In genomic region chr7:29479606-29480200, GRCh38 we compare ENCODE assay signal across 12 cellular contexts.
DNase-seq lines count a peak whose midpoint lies in the region; ATAC-seq and TF ChIP-seq lines count a peak whose summit lies in the region.
"Had no signal": no experiment of that assay in that cellular context is flagged by ENCODE, and none has a peak within 500 bp of the region (broad histone marks: within the 10 kb centered on the region; RNA-seq: fewer than 3 reads in every experiment).

No MANE protein-coding gene starts in this region.

- ATAC-seq in HG02884 (IDR thresholded peaks at IDR 0.05; ENCODE audit: unreplicated experiment), result no peak

- H3K27me3 ChIP-seq in right atrium auricular region (no peaks in the 10 kb centered on the region), neuron (ENCODE audit: insufficient read depth, low read length) (no peaks in the 10 kb centered on the region), uterus (no peaks in the 10 kb centered on the region)

- TF ChIP-seq CTCF in right atrium auricular region (IDR thresholded peaks at IDR 0.05), result no peak
- TF ChIP-seq CTCF in uterus (IDR thresholded peaks at IDR 0.05), result no peak

- peak in 53 of 61 donors; percentile 10 to 81 (median 54) for DNase-seq in caudate nucleus (lab: John Stamatoyannopoulos, UW)
- no peak for DNase-seq in right atrium auricular region (ENCODE audit: low spot score)
- DNase-seq in uterus, result peak; percentile 36 to 54
- no peak for DNase-seq in dedifferentiated amniotic fluid mesenchymal stem cell (ENCODE audit: extremely low spot score)
- DNase-seq in NCI-H1694 treated with DMSO at 0.1 percent for 48 hours (lab: John Stamatoyannopoulos, UW), result no peak
- DNase-seq: activated CD4-positive, alpha-beta T cell treated with anti-CD3 and anti-CD28 coated beads for 4 hours; activated naive CD4-positive, alpha-beta T cell treated with anti-CD3 and anti-CD28 coated beads, Interleukin-2, amount 10 ng/mL, durations not matched to agents 7 days and 5 days; DMS53; SIG-M5; stimulated activated CD4-positive, alpha-beta T cell treated with anti-CD3 and anti-CD28 coated beads, Interleukin-1b, Interleukin-23, amount 100 ng/mL, for 48 hours had no signal

- H3K4me1 ChIP-seq in right atrium auricular region (no peaks in the 10 kb centered on the region), neuron (ENCODE audit: insufficient read depth, low read length) (peaks cover 39% of the 10 kb centered on the region), uterus (no peaks in the 10 kb centered on the region)

- H2AFZ ChIP-seq in neuron (ENCODE audit: low read depth, low read length), result peak overlapping the region; percentile 2

- no peak for TF ChIP-seq POLR2A in uterus (IDR thresholded peaks at IDR 0.05)

- intact Hi-C loops in uterus (cut with DNase I; ENCODE audit: low total_unique reads), result no loop called here

- no peaks in the 10 kb centered on the region for H3K9me3 ChIP-seq in right atrium auricular region
- H3K9me3 ChIP-seq in neuron (ENCODE audit: low read length), result no peaks in the 10 kb centered on the region
- H3K9me3 ChIP-seq in uterus, result no peaks in the 10 kb centered on the region

- H3K27ac ChIP-seq in caudate nucleus (ENCODE audit: low read depth, low read length) (peak overlapping the region; percentile 91), right atrium auricular region (peak overlapping the region; percentile 59 to 65), uterus (peak overlapping the region; percentile 72 to 81)

- peak overlapping the region in 1 of 2 donors; percentile 20 for H3K4me3 ChIP-seq in right atrium auricular region
- H3K4me3 ChIP-seq in neuron (ENCODE audit: low read length), result peak overlapping the region; percentile 42
- peak overlapping the region in 1 of 2 donors; percentile 20 for H3K4me3 ChIP-seq in uterus

- H3K36me3 ChIP-seq in right atrium auricular region, result no peaks in the 10 kb centered on the region
- no peaks in the 10 kb centered on the region for H3K36me3 ChIP-seq in neuron (ENCODE audit: insufficient read depth, low read length)
- H3K36me3 ChIP-seq in uterus, result no peaks in the 10 kb centered on the region

Comparison
In these comparisons a context has a peak if more than half of its experiments do, and no peak if none do; other contexts are left out.
1. DNase-seq: peak in caudate nucleus (53 of 61) and uterus (2 of 2); none in right atrium auricular region (single experiment), dedifferentiated amniotic fluid mesenchymal stem cell (single experiment) and NCI-H1694 treated with DMSO at 0.1 percent for 48 hours (single experiment).
2. Peak in every context shown above with its lines, with median percentiles within 50 percentile points of each other: H3K27ac ChIP-seq.